ENCODE assay signal across 1 cellular context in the genomic region with DNA sequence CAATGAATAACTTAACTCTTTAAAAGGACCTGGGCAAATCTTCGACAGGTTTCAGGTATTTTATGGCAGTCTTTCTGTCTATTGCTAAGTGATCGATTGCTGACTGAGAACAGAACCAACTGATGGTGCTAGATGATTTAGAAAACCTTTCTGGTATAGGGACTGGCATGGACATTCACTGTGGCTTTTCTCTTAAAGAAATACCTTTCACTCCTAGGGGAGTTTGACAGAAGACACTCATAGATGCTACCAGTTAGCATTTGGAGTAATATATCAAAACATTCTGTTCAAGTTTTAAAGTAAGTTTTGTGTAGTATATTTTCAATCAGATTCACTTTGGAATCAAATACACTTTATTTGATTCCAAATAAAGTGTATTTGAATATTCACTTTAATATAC.
TF ChIP-seq lines count a peak whose summit lies in the region.

No MANE protein-coding gene starts in this region.

TF ChIP-seq in HCT116, 20 proteins besides CTCF, POLR2A, EP300 and RAD21:
- no peak for TF ChIP-seq YY1 (IDR thresholded peaks at IDR 0.05; ENCODE audit: extremely low read depth, insufficient replicate concordance, low read depth, low read length)
- no peak for TF ChIP-seq CEBPB (IDR thresholded peaks at IDR 0.05; ENCODE audit: low read depth)
- no peak for TF ChIP-seq ELF1 (IDR thresholded peaks at IDR 0.05; ENCODE audit: borderline replicate concordance, low read depth)
- no peak for TF ChIP-seq ATF3 (IDR thresholded peaks at IDR 0.05)
- TF ChIP-seq EZH2 (IDR thresholded peaks at IDR 0.05), result no peak
- TF ChIP-seq FOSL1 (IDR thresholded peaks at IDR 0.05; ENCODE audit: low read depth), result no peak
